In the genomic region with DNA sequence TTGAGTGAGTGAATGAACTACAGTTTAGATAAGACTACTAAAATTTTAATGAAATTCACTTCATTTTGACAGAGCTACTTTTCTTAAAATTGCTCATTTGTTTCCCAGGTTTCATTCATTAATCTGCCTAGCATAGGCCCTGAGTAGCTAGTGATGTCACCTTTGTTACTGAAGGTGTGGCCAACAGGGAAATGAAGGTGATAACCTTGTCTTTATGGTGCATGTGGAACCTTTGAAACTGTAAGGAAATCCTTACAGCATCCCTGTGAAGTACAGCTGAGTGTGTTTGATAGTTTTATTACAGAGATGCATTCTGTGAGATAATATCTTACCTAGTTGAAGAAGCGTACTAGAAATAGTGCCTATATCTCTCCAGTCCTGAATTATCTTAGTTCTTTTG, we compare ENCODE assay signal across 20 cellular contexts.
DNase-seq lines count a peak whose midpoint lies in the region; ATAC-seq and TF ChIP-seq lines count a peak whose summit lies in the region.
"Had no signal": no experiment of that assay in that cellular context is flagged by ENCODE, and none has a peak within 500 bp of the region (broad histone marks: within the 10 kb centered on the region; RNA-seq: fewer than 3 reads in every experiment).

No MANE protein-coding gene starts in this region.

- H3K4me3 ChIP-seq in heart left ventricle: no peak overlapping the region
- H3K4me3 ChIP-seq in RWPE2 (ENCODE audit: severe bottlenecking): no peak overlapping the region
- no peak overlapping the region for H3K4me3 ChIP-seq in neural progenitor cell
- no peak overlapping the region for H3K4me3 ChIP-seq in tibial nerve
- H3K4me3 ChIP-seq: gastroesophageal sphincter, psoas muscle had no signal

- no peaks in the 10 kb centered on the region for H3K27me3 Mint-ChIP-seq in type B pancreatic cell
- H3K27me3 Mint-ChIP-seq in neural progenitor cell (ENCODE audit: insufficient read depth, low read depth): peaks cover 2% of the 10 kb centered on the region
- H3K27me3 Mint-ChIP-seq: natural killer cell treated with Interleukin-12 subunit alpha and Interleukin-12 subunit beta and Interleukin-15 and Interleukin-18, amount 100 ng/mL, for 72 hours; T-cell had no signal

- H3K4me3 Mint-ChIP-seq in type B pancreatic cell (no peak overlapping the region), neural progenitor cell (no peak overlapping the region)
- H3K4me3 Mint-ChIP-seq: activated naive CD4-positive, alpha-beta T cell treated with anti-CD3 and anti-CD28 coated beads for 36 hours; CD14-positive monocyte; natural killer cell treated with Interleukin-12 subunit alpha and Interleukin-12 subunit beta and Interleukin-15 and Interleukin-18, amount 100 ng/mL, for 72 hours; T-cell had no signal

- TF ChIP-seq CTCF in heart left ventricle (IDR thresholded peaks at IDR 0.05) (no peak), RWPE2 (IDR thresholded peaks at IDR 0.05; ENCODE audit: poor library complexity, severe bottlenecking) (no peak), type B pancreatic cell (conservative IDR thresholded peaks at IDR 0.05) (no peak), neural progenitor cell (IDR thresholded peaks at IDR 0.05) (no peak), tibial nerve (IDR thresholded peaks at IDR 0.05) (no peak)

- H3K9ac ChIP-seq in neural progenitor cell: no peak overlapping the region

- peaks cover 62% of the 10 kb centered on the region for H4K20me1 ChIP-seq in neural progenitor cell (ENCODE audit: low read depth)

- H3K9me3 Mint-ChIP-seq in type B pancreatic cell (no peaks in the 10 kb centered on the region), neural progenitor cell (no peaks in the 10 kb centered on the region)
- H3K9me3 Mint-ChIP-seq: activated naive CD4-positive, alpha-beta T cell treated with anti-CD3 and anti-CD28 coated beads for 36 hours; CD14-positive monocyte; natural killer cell treated with Interleukin-12 subunit alpha and Interleukin-12 subunit beta and Interleukin-15 and Interleukin-18, amount 100 ng/mL, for 72 hours; T-cell had no signal

- H3K36me3 ChIP-seq in heart left ventricle (peaks cover 0 to 4% (median 0%) of the 10 kb centered on the region in 9 donors), RWPE2 (ENCODE audit: low read depth) (no peaks in the 10 kb centered on the region), neural progenitor cell (no peaks in the 10 kb centered on the region), tibial nerve (no peaks in the 10 kb centered on the region)
- H3K36me3 ChIP-seq: gastroesophageal sphincter had no signal

- 44 to 57% (median 49%) methylated on average over 1 of the region's 1 CpG for WGBS in heart left ventricle, 4 donors
- 93 to 100% methylated on average over 1 of the region's 1 CpG for WGBS in tibial nerve, 2 donors

- H3K4me1 Mint-ChIP-seq in type B pancreatic cell (ENCODE audit: unreplicated experiment) (peaks cover 51% of the 10 kb centered on the region), neural progenitor cell (peaks cover 55% of the 10 kb centered on the region)

- no peak for DNase-seq in heart left ventricle
- DNase-seq in Right ventricle myocardium inferior (ENCODE audit: missing footprints): no peak
- no peak for DNase-seq in RWPE2 (ENCODE audit: low spot score)
- DNase-seq in left colon: no peak
- no peak for DNase-seq in type B pancreatic cell (ENCODE audit: extremely low spot score, unreplicated experiment)
- no peak for DNase-seq in neural progenitor cell (ENCODE audit: low spot score)
- no peak for DNase-seq in tibial nerve (ENCODE audit: low spot score in 2 of 2)
- DNase-seq in G401 (ENCODE audit: low spot score): no peak
- DNase-seq: ACHN; activated CD4-positive, alpha-beta T cell treated with anti-CD3 and anti-CD28 coated beads, Interleukin-2, amount 50 U/mL, for 48 hours; activated naive CD4-positive, alpha-beta T cell treated with anti-CD3 and anti-CD28 coated beads for 36 hours; cortex of kidney; DND-41; NCI-H1417 treated with DMSO at 0.1 percent for 48 hours; NCI-H2171 treated with DMSO at 0.1 percent for 48 hours; psoas muscle; T-cell had no signal

- H2AFZ ChIP-seq in neural progenitor cell (replicated peaks): no peak overlapping the region

- no peak for TF ChIP-seq POLR2A in heart left ventricle (IDR thresholded peaks at IDR 0.05)
- no peak for TF ChIP-seq POLR2A in tibial nerve (IDR thresholded peaks at IDR 0.05)

- TF ChIP-seq EP300 in tibial nerve (IDR thresholded peaks at IDR 0.05): no peak

- H3K27ac ChIP-seq in heart left ventricle (peak overlapping the region in 8 of 12 donors; percentile 54 to 76 (median 64)), RWPE2 (ENCODE audit: poor library complexity, severe bottlenecking) (peak overlapping the region; percentile 45), neural progenitor cell (no peak overlapping the region), tibial nerve (no peak overlapping the region)
- H3K27ac ChIP-seq: psoas muscle had no signal

- H3K79me2 ChIP-seq in neural progenitor cell (ENCODE audit: low read depth): peaks cover 80% of the 10 kb centered on the region

- no peak overlapping the region for H3K4me2 ChIP-seq in neural progenitor cell

- ATAC-seq in heart left ventricle: no peak
- ATAC-seq in Right ventricle myocardium inferior: no peak
- no peak for ATAC-seq in RWPE2 (ENCODE audit: low read depth)
- ATAC-seq in left colon: peak; percentile 90
- ATAC-seq: natural killer cell treated with Interleukin-12 subunit alpha and Interleukin-12 subunit beta and Interleukin-15 and Interleukin-18, amount 100 ng/mL, for 72 hours had no signal

- H3K4me1 ChIP-seq in heart left ventricle (peaks cover 4 to 93% (median 67%) of the 10 kb centered on the region in 12 donors), RWPE2 (ENCODE audit: insufficient read depth, poor library complexity, severe bottlenecking) (peaks cover 17% of the 10 kb centered on the region), neural progenitor cell (peaks cover 32% of the 10 kb centered on the region), tibial nerve (peaks cover 0 to 48% (median 21%) of the 10 kb centered on the region in 4 donors)

- peaks cover 6% of the 10 kb centered on the region for H3K36me3 Mint-ChIP-seq in type B pancreatic cell
- peaks cover 13% of the 10 kb centered on the region for H3K36me3 Mint-ChIP-seq in neural progenitor cell
- H3K36me3 Mint-ChIP-seq: CD14-positive monocyte; natural killer cell treated with Interleukin-12 subunit alpha and Interleukin-12 subunit beta and Interleukin-15 and Interleukin-18, amount 100 ng/mL, for 72 hours had no signal

- in situ Hi-C loops in G401 (cut with HindIII; ENCODE audit: low sequenced_read_pairs): no loop called here

- H3K9me3 ChIP-seq in heart left ventricle (no peaks in the 10 kb centered on the region), RWPE2 (ENCODE audit: severe bottlenecking) (no peaks in the 10 kb centered on the region), neural progenitor cell (ENCODE audit: low read depth) (no peaks in the 10 kb centered on the region), tibial nerve (no peaks in the 10 kb centered on the region)
- H3K9me3 ChIP-seq: gastroesophageal sphincter, psoas muscle had no signal

- intact Hi-C loops in heart left ventricle (cut with DNase I): loop anchor here in 3 of 10 donors (10.0 kb wide), 3 partner anchors 92 to 222 kb away; no protein-coding TSS in a partner anchor
- intact Hi-C loops in Right ventricle myocardium inferior (cut with DNase I): no loop called here
- intact Hi-C loops in left colon (cut with DNase I, micrococcal nuclease): loop anchor here in 1 of 2 donors (10.0 kb wide), 1 partner anchor 168 kb away; no protein-coding TSS in a partner anchor

- no peaks in the 10 kb centered on the region for H3F3A ChIP-seq in neural progenitor cell (ENCODE audit: low read depth)

- H3K27ac Mint-ChIP-seq in type B pancreatic cell (peak overlapping the region; percentile 44), neural progenitor cell (no peak overlapping the region)
- H3K27ac Mint-ChIP-seq: activated naive CD4-positive, alpha-beta T cell treated with anti-CD3 and anti-CD28 coated beads for 36 hours; CD14-positive monocyte; T-cell had no signal

- H3K27me3 ChIP-seq in heart left ventricle (no peaks in the 10 kb centered on the region), RWPE2 (ENCODE audit: insufficient read depth, poor library complexity, severe bottlenecking) (no peaks in the 10 kb centered on the region), neural progenitor cell (no peaks in the 10 kb centered on the region), tibial nerve (no peaks in the 10 kb centered on the region)
- H3K27me3 ChIP-seq: gastroesophageal sphincter had no signal

Comparison
In these comparisons a context has a peak if more than half of its experiments do, and no peak if none do; other contexts are left out.
1. H3K27ac ChIP-seq: peak in heart left ventricle (8 of 12) and RWPE2 (single experiment); none in neural progenitor cell (single experiment) and tibial nerve (0 of 4).